2 cellular contexts compared by ENCODE assay signal in genomic region chr3:135908225-135908624, GRCh38.
TF ChIP-seq lines count a peak whose summit lies in the region.

No MANE protein-coding gene starts in this region.

TF ChIP-seq in IMR-90, 13 proteins besides CTCF, POLR2A, EP300 and RAD21 (continued from another document):
- no peak for TF ChIP-seq MXI1 (IDR thresholded peaks at IDR 0.05; ENCODE audit: borderline replicate concordance, low read depth, low read length)
- TF ChIP-seq NFE2L2 (IDR thresholded peaks at IDR 0.05; ENCODE audit: low read depth, low read length) = no peak
- TF ChIP-seq RFX5 (IDR thresholded peaks at IDR 0.05; ENCODE audit: low read depth, low read length) = no peak
- TF ChIP-seq CEBPB (IDR thresholded peaks at IDR 0.05; ENCODE audit: low read depth, low read length) = no peak
- TF ChIP-seq MAZ (IDR thresholded peaks at IDR 0.05; ENCODE audit: borderline replicate concordance, low read depth, low read length) = no peak
- TF ChIP-seq RCOR1 (IDR thresholded peaks at IDR 0.05; ENCODE audit: insufficient replicate concordance, low read length) = no peak
- TF ChIP-seq FOS (IDR thresholded peaks at IDR 0.05; ENCODE audit: low read depth, low read length) = no peak
- TF ChIP-seq SMC3 (IDR thresholded peaks at IDR 0.05; ENCODE audit: low read depth, low read length) = no peak
- no peak for TF ChIP-seq MAFK (IDR thresholded peaks at IDR 0.05; ENCODE audit: low read depth, low read length)
TF ChIP-seq in IMR-90: peak in this region for 0.

TF ChIP-seq in WTC11, 78 proteins besides CTCF, POLR2A, EP300 and RAD21 (continued from another document):
- TF ChIP-seq FOXJ3 (CRISPR knock-in tag; IDR thresholded peaks at IDR 0.05; ENCODE audit: borderline replicate concordance) (no peak), NFYB (CRISPR knock-in tag; conservative IDR thresholded peaks at IDR 0.05; ENCODE audit: low read depth) (no peak), OVOL2 (CRISPR knock-in tag; IDR thresholded peaks at IDR 0.05; ENCODE audit: borderline replicate concordance) (no peak), RORB (CRISPR knock-in tag; IDR thresholded peaks at IDR 0.05) (no peak), STAT6 (CRISPR knock-in tag; conservative IDR thresholded peaks at IDR 0.05; ENCODE audit: low read depth) (no peak), GTF2I (CRISPR knock-in tag; conservative IDR thresholded peaks at IDR 0.05) (no peak), FOXK1 (CRISPR knock-in tag; IDR thresholded peaks at IDR 0.05) (no peak), NFATC4 (CRISPR knock-in tag; IDR thresholded peaks at IDR 0.05) (no peak), ELF4 (CRISPR knock-in tag; IDR thresholded peaks at IDR 0.05; ENCODE audit: low read depth) (no peak), USF1 (CRISPR knock-in tag; IDR thresholded peaks at IDR 0.05) (no peak), NR3C1 (CRISPR knock-in tag; conservative IDR thresholded peaks at IDR 0.05; ENCODE audit: low read depth) (no peak), ZNF263 (CRISPR knock-in tag; IDR thresholded peaks at IDR 0.05; ENCODE audit: low read depth) (no peak), RELA (CRISPR knock-in tag; IDR thresholded peaks at IDR 0.05; ENCODE audit: borderline replicate concordance) (no peak), E2F4 (CRISPR knock-in tag; IDR thresholded peaks at IDR 0.05; ENCODE audit: borderline replicate concordance, low read depth) (no peak), JAZF1 (CRISPR knock-in tag; IDR thresholded peaks at IDR 0.05) (no peak)
